Comparison of ENCODE assay signal across 25 cellular contexts in the genomic region with DNA sequence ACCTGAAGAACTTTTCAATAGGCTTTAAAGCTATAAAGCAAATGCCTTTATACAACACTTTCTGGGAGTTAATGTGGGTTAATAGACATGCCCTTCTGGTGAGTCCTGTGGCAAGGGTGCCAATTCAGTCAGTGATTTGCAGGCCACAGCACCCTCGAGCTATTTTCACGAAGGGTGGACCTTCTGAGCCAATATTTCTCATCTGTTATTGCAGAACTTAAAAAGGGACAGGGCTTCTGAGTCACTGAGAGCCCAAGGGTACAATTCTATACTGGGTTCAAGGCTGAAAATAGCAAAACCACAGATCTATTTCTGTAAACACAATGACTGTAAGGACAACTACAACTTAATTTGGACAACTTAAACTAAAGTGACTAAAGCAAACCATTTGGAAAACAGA.
"Had no signal": no experiment of that assay in that cellular context is flagged by ENCODE, and none has a peak within 500 bp of the region (broad histone marks: within the 10 kb centered on the region; RNA-seq: fewer than 3 reads in every experiment).

No MANE protein-coding gene starts in this region.

- H3K36me3 ChIP-seq: brain microvascular endothelial cell, WERI-Rb-1 had no signal

- ATAC-seq: activated CD4-positive, alpha-beta T cell treated with anti-CD3 and anti-CD28 coated beads for 36 hours; activated T-helper 17 cell treated with anti-CD3 and anti-CD28 coated beads, Interleukin-2, amount 50 U/mL, for 72 hours; T-cell had no signal

- H3K27me3 ChIP-seq: brain microvascular endothelial cell had no signal

- H3K27ac ChIP-seq: brain microvascular endothelial cell, WERI-Rb-1 had no signal

- DNase-seq: activated CD4-positive, alpha-beta memory T cell treated with anti-CD3 and anti-CD28 coated beads, Interleukin-2, amount 10 ng/mL, durations not matched to agents 7 days and 5 days; activated CD4-positive, alpha-beta T cell treated with anti-CD3 and anti-CD28 coated beads for 36 hours; activated CD4-positive, alpha-beta T cell treated with anti-CD3 and anti-CD28 coated beads, Interleukin-2, amount 50 U/mL, for 1 hour; activated gamma-delta T cell treated with Interleukin-2 at 50 U/mL for 16 hours; activated naive CD4-positive, alpha-beta T cell treated with anti-CD3 and anti-CD28 coated beads, Interleukin-2, amount 10 ng/mL, durations not matched to agents 7 days and 5 days; activated naive CD8-positive, alpha-beta T cell treated with anti-CD3 and anti-CD28 coated beads for 36 hours; activated T-cell treated with anti-CD3 and anti-CD28 coated beads for 4 hours; activated T-cell treated with anti-CD3 and anti-CD28 coated beads, Interleukin-2, amount 50 U/mL, for 48 hours; brain microvascular endothelial cell; central memory CD4-positive, alpha-beta T cell; IMR-90; KBM-7; NCI-H1092; NCI-H1417; NCI-H1930; NCI-H2171; NCI-H2227 treated with DMSO at 0.1 percent for 48 hours; NCI-H446 treated with DMSO at 0.1 percent for 48 hours; NCI-H526; NCI-H774; SIG-M5; T-cell; T-helper 2 cell; WERI-Rb-1 had no signal
